Comparison of ENCODE assay signal across 16 cellular contexts in genomic region chr12:53064613-53065415, GRCh38. TPM values are rescaled to one million over a fixed set of nuclear protein-coding genes. Genes with fewer than 3 reads are reported as not detected.
DNase-seq lines count a peak whose midpoint lies in the region; ATAC-seq and TF ChIP-seq lines count a peak whose summit lies in the region.
"Had no signal": no experiment of that assay in that cellular context is flagged by ENCODE, and none has a peak within 500 bp of the region (broad histone marks: within the 10 kb centered on the region; RNA-seq: fewer than 3 reads in every experiment).

No MANE protein-coding gene starts in this region.

- peak overlapping the region in 1 of 2 experiments; percentile 39 for H3K14ac ChIP-seq in mesenchymal stem cell (ENCODE audit: low read length in 2 of 2)

- H3K27me3 Mint-ChIP-seq in endodermal cell (ENCODE audit: insufficient read depth): peaks cover 5% of the 10 kb centered on the region
- H3K27me3 Mint-ChIP-seq: stimulated activated naive CD8-positive, alpha-beta T cell treated with anti-CD3 and anti-CD28 coated beads, Interleukin-15, Interleukin-2, amounts not matched to agents 100 ng/mL and 50 ng/mL, for 24 hours had no signal

- no peak overlapping the region for H3K4me2 ChIP-seq in mesenchymal stem cell (ENCODE audit: low read length, poor library complexity, severe bottlenecking)

- no peak for ATAC-seq in esophagus mucosa
- ATAC-seq: activated T-cell treated with anti-CD3 and anti-CD28 coated beads, Interleukin-2, amount 50 U/mL, for 4 hours had no signal

- H3K27me3 ChIP-seq in endodermal cell (ENCODE audit: control insufficient read depth, insufficient read depth, low read length, poor library complexity, severe bottlenecking) (no peaks in the 10 kb centered on the region), mesenchymal stem cell (ENCODE audit: control insufficient read depth in 1 of 2, insufficient read depth in 1 of 2, low read length in 2 of 2) (no peaks in the 10 kb centered on the region)
- H3K27me3 ChIP-seq: neutrophil had no signal

- no peak overlapping the region for H4K91ac ChIP-seq in mesenchymal stem cell (ENCODE audit: low read length)

- H3K36me3 ChIP-seq in endodermal cell (ENCODE audit: control insufficient read depth, insufficient read depth, low read length): peaks cover 10% of the 10 kb centered on the region
- H3K36me3 ChIP-seq in mesenchymal stem cell (ENCODE audit: control insufficient read depth in 1 of 2, insufficient read depth in 2 of 2, low read depth in 1 of 2, low read length in 2 of 2): peaks cover 55 to 83% of the 10 kb centered on the region in 2 experiments

- H3K4ac ChIP-seq in mesenchymal stem cell (ENCODE audit: low read depth in 1 of 2, low read length in 2 of 2): no peak overlapping the region

- H3K4me1 Mint-ChIP-seq in endodermal cell: peaks cover 17% of the 10 kb centered on the region

- H2BK5ac ChIP-seq in mesenchymal stem cell (ENCODE audit: low read depth, low read length, poor library complexity, severe bottlenecking): no peak overlapping the region

- no peak overlapping the region for H2AFZ ChIP-seq in mesenchymal stem cell (ENCODE audit: low read depth, low read length)

- WGBS in endodermal cell (ENCODE audit: insufficient coverage in 1 of 2, insufficient read length in 1 of 2), 2 experiments: 95 to 97% methylated on average over 5 to 11 of the region's 11 CpGs
- 94% methylated on average over 8 of the region's 11 CpGs for WGBS in mesenchymal stem cell

- H3K27ac Mint-ChIP-seq in endodermal cell: no peak overlapping the region
- H3K27ac Mint-ChIP-seq: stimulated activated naive CD8-positive, alpha-beta T cell treated with anti-CD3 and anti-CD28 coated beads, Interleukin-15, Interleukin-2, amounts not matched to agents 100 ng/mL and 50 ng/mL, for 24 hours had no signal

- H2BK15ac ChIP-seq in mesenchymal stem cell (ENCODE audit: low read depth, poor library complexity, severe bottlenecking): no peak overlapping the region

- H4K8ac ChIP-seq in mesenchymal stem cell (ENCODE audit: low read length): no peak overlapping the region

- no peak overlapping the region for H2BK120ac ChIP-seq in mesenchymal stem cell (ENCODE audit: low read depth, low read length)

- H3K9me3 ChIP-seq in endodermal cell (ENCODE audit: control insufficient read depth, low read length): no peaks in the 10 kb centered on the region
- H3K9me3 ChIP-seq in mesenchymal stem cell (ENCODE audit: control insufficient read depth, low read length): no peaks in the 10 kb centered on the region
- H3K9me3 ChIP-seq: neutrophil had no signal

- no peaks in the 10 kb centered on the region for H3K4me1 ChIP-seq in endodermal cell (ENCODE audit: control insufficient read depth, insufficient read depth, low read length)
- peaks cover 30% of the 10 kb centered on the region for H3K4me1 ChIP-seq in mesenchymal stem cell (ENCODE audit: control insufficient read depth, insufficient read depth, low read depth, low read length)

- peak overlapping the region; percentile 97 for H3K27ac ChIP-seq in RWPE1
- H3K27ac ChIP-seq in endodermal cell (ENCODE audit: low read depth, low read length): no peak overlapping the region
- H3K27ac ChIP-seq in mesenchymal stem cell (ENCODE audit: low read length, poor library complexity, severe bottlenecking): no peak overlapping the region
- H3K27ac ChIP-seq in temporal lobe (ENCODE audit: low read depth, low read length): peak overlapping the region; percentile 64
- H3K27ac ChIP-seq: neutrophil had no signal

- no peak overlapping the region for H3K23ac ChIP-seq in mesenchymal stem cell (ENCODE audit: low read length in 2 of 2)

- H2BK12ac ChIP-seq in mesenchymal stem cell (ENCODE audit: low read length in 2 of 2): peak overlapping the region in 1 of 2 experiments; percentile 57

- POLR2A ChIA-PET in RWPE1 (lab: Yijun Ruan, JAX; ENCODE audit: low non-redundant PET): no interaction called here

- H3K4me3 Mint-ChIP-seq in endodermal cell: no peak overlapping the region
- H3K4me3 Mint-ChIP-seq: activated T-cell treated with anti-CD3 and anti-CD28 coated beads, Interleukin-2, amount 50 U/mL, for 4 hours; stimulated activated naive CD8-positive, alpha-beta T cell treated with anti-CD3 and anti-CD28 coated beads, Interleukin-15, Interleukin-2, amounts not matched to agents 100 ng/mL and 50 ng/mL, for 24 hours had no signal

- TF ChIP-seq CTCF in RWPE1 (conservative IDR thresholded peaks at IDR 0.05; ENCODE audit: low read depth) (no peak), endodermal cell (conservative IDR thresholded peaks at IDR 0.05) (no peak)

- no peak overlapping the region for H2AK5ac ChIP-seq in mesenchymal stem cell (ENCODE audit: low read length, severe bottlenecking)

- H3K9me3 Mint-ChIP-seq in endodermal cell: no peaks in the 10 kb centered on the region
- H3K9me3 Mint-ChIP-seq: activated T-cell treated with anti-CD3 and anti-CD28 coated beads, Interleukin-2, amount 50 U/mL, for 4 hours; stimulated activated naive CD8-positive, alpha-beta T cell treated with anti-CD3 and anti-CD28 coated beads, Interleukin-15, Interleukin-2, amounts not matched to agents 100 ng/mL and 50 ng/mL, for 24 hours had no signal

- no peak overlapping the region for H3K4me3 ChIP-seq in endodermal cell (ENCODE audit: low read length)
- peak overlapping the region in 1 of 2 experiments; percentile 50 for H3K4me3 ChIP-seq in mesenchymal stem cell (ENCODE audit: insufficient read depth in 1 of 2, low read depth in 1 of 2, low read length in 2 of 2)

- H3K79me1 ChIP-seq in mesenchymal stem cell (replicated peaks; ENCODE audit: low read length, poor library complexity, severe bottlenecking): peaks cover 3% of the 10 kb centered on the region

- no peak overlapping the region for H3K18ac ChIP-seq in mesenchymal stem cell (ENCODE audit: low read depth in 1 of 2, low read length in 2 of 2)

- CTCF ChIA-PET in RWPE1 (lab: Yijun Ruan, JAX): interaction anchor here (0.5 to 7.5 kb wide), 8 partner anchors 12 to 920 kb away, joined by 3 to 132 read pairs (median 4); partner anchors contain the start of genes HOXC10, IGFBP6, SOAT2 and SPRYD3

- no peak for DNase-seq in RWPE1 (ENCODE audit: low spot score)
- DNase-seq in endodermal cell: peak; percentile 40
- no peak for DNase-seq in mesenchymal stem cell
- DNase-seq in SIG-M5 treated with dmso at 0.1 percent for 504 hours (lab: John Stamatoyannopoulos, UW; ENCODE audit: unreplicated experiment): no peak
- no peak for DNase-seq in AG08396 (ENCODE audit: low spot score)
- no peak for DNase-seq in NCI-H748 (lab: John Stamatoyannopoulos, UW; ENCODE audit: unreplicated experiment)
- DNase-seq: activated T-cell treated with anti-CD3 and anti-CD28 coated beads, Interleukin-2, amount 50 U/mL, for 4 hours; NCI-H1436; NCI-H774; SIG-M5; stimulated activated CD4-positive, alpha-beta T cell treated with anti-CD3 and anti-CD28 coated beads, Interleukin-4, amount 100 ng/mL, for 4 hours had no signal

- no peak overlapping the region for H3K9ac ChIP-seq in endodermal cell (ENCODE audit: extremely low read depth, low read length, poor library complexity, severe bottlenecking)
- peak overlapping the region; percentile 86 for H3K9ac ChIP-seq in mesenchymal stem cell (ENCODE audit: low read length)

- peaks cover 22% of the 10 kb centered on the region for H3K36me3 Mint-ChIP-seq in endodermal cell (ENCODE audit: low read depth)

RNA-seq across cellular contexts. Expression of gene SPRYD3, which starts 14.4 kb away (rescaled TPM):
- 10 to 100 TPM; 13.0 to 18.4 TPM for total RNA-seq in endodermal cell
- polyA plus RNA-seq in endodermal cell (2013, experiment 1 of 2): 6.8 TPM
- 7.2 TPM for polyA plus RNA-seq in endodermal cell (2013, experiment 2 of 2)
- polyA plus RNA-seq in mesenchymal stem cell (2013, experiment 1 of 2): 15.3 TPM
- polyA plus RNA-seq in mesenchymal stem cell (2013, experiment 2 of 2): 14.7 TPM
- 22.9 TPM for total RNA-seq in temporal lobe
- total RNA-seq in esophagus mucosa: 29.3 TPM

RNA-seq across cellular contexts. Expression of gene TNS2, which starts 14.9 kb away (rescaled TPM):
- total RNA-seq in endodermal cell (10 to 100 TPM; 10.2 to 12.6 TPM), temporal lobe (13.5 TPM), esophagus mucosa (10.6 TPM)
- polyA plus RNA-seq in endodermal cell (2013, experiment 1 of 2): 9.5 TPM
- 9.6 TPM for polyA plus RNA-seq in endodermal cell (2013, experiment 2 of 2)
- 95.2 TPM for polyA plus RNA-seq in mesenchymal stem cell (2013, experiment 1 of 2)
- polyA plus RNA-seq in mesenchymal stem cell (2013, experiment 2 of 2): 91.2 TPM

RNA-seq across cellular contexts. Expression of gene IGFBP6, which starts 32.7 kb away (rescaled TPM):
- total RNA-seq in endodermal cell: 10 to 100 TPM; 21.7 to 48.4 TPM
- 13.5 TPM for polyA plus RNA-seq in endodermal cell (2013, experiment 1 of 2)
- 23.1 TPM for polyA plus RNA-seq in endodermal cell (2013, experiment 2 of 2)
- 54.0 TPM for polyA plus RNA-seq in mesenchymal stem cell (2013, experiment 1 of 2)
- 54.6 TPM for polyA plus RNA-seq in mesenchymal stem cell (2013, experiment 2 of 2)
- total RNA-seq in temporal lobe: 6.4 TPM
- total RNA-seq in esophagus mucosa: 50.5 TPM

RNA-seq across cellular contexts. Expression of gene SOAT2, which starts 38.5 kb away (rescaled TPM):
- total RNA-seq in endodermal cell: under 1 TPM; 0.46 to 0.71 TPM
- 0.28 TPM for polyA plus RNA-seq in endodermal cell (2013, experiment 1 of 2)
- polyA plus RNA-seq in endodermal cell (2013, experiment 2 of 2): 0.21 TPM
- polyA plus RNA-seq in mesenchymal stem cell (2013, experiment 1 of 2): 0.03 TPM
- not detected for polyA plus RNA-seq in mesenchymal stem cell (2013, experiment 2 of 2)
- not detected for total RNA-seq in temporal lobe
- not detected for total RNA-seq in esophagus mucosa
- total RNA-seq: kidney epithelial cell had no signal

RNA-seq across cellular contexts. Expression of gene EIF4B, which starts 58.6 kb away (rescaled TPM):
- 100 to 1,000 TPM; 596 to 655 TPM for total RNA-seq in endodermal cell
- 388 TPM for polyA plus RNA-seq in endodermal cell (2013, experiment 1 of 2)
- 341 TPM for polyA plus RNA-seq in endodermal cell (2013, experiment 2 of 2)
- 387 TPM for polyA plus RNA-seq in mesenchymal stem cell (2013, experiment 1 of 2)
- polyA plus RNA-seq in mesenchymal stem cell (2013, experiment 2 of 2): 364 TPM
- total RNA-seq in temporal lobe: 611 TPM
- 344 TPM for total RNA-seq in esophagus mucosa

Comparison
In these comparisons a context has a peak if more than half of its experiments do, and no peak if none do; other contexts are left out.
1. H3K27ac ChIP-seq: peak in RWPE1 (single experiment) and temporal lobe (single experiment); none in endodermal cell (single experiment) and mesenchymal stem cell (single experiment).